ENCODE assay signal across 1 cellular context in the genomic region with DNA sequence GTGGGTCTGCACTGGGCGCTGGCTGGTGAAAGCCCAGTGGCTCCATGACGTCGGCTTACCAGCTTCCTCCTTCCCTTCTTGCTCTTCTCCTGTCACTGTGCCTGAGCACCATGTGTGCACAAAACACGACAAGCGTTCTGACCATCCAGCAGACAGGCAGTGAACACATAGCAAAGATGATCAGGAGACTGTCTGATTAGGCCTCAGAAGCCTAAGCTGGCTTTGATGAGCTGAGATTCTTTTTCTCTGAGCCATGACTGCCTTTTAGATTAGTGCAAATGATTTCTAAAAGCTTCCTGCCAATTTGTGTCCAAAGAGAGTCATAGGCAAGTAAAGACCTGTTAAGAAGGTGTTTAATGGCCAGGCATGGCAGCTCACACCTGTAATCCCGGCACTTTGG.
TF ChIP-seq lines count a peak whose summit lies in the region.

No MANE protein-coding gene starts in this region.

TF ChIP-seq in H1, 55 proteins besides CTCF, POLR2A, EP300 and RAD21:
- no peak for TF ChIP-seq JUN (IDR thresholded peaks at IDR 0.05; ENCODE audit: low read depth, low read length)
- TF ChIP-seq, protein P1, sequence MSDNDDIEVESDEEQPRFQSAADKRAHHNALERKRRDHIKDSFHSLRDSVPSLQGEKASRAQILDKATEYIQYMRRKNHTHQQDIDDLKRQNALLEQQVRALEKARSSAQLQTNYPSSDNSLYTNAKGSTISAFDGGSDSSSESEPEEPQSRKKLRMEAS (IDR thresholded peaks at IDR 0.05): no peak
- no peak for TF ChIP-seq KDM1A (IDR thresholded peaks at IDR 0.05; ENCODE audit: borderline replicate concordance, low read length)
- no peak for TF ChIP-seq CBX5 (IDR thresholded peaks at IDR 0.05; ENCODE audit: low read depth, low read length)
- TF ChIP-seq ZNF274 (IDR thresholded peaks at IDR 0.05; ENCODE audit: borderline replicate concordance, extremely low read depth, low read length): no peak
- TF ChIP-seq ATF3 (IDR thresholded peaks at IDR 0.05; ENCODE audit: insufficient read depth, low read depth, low read length): no peak
- TF ChIP-seq, protein P2, sequence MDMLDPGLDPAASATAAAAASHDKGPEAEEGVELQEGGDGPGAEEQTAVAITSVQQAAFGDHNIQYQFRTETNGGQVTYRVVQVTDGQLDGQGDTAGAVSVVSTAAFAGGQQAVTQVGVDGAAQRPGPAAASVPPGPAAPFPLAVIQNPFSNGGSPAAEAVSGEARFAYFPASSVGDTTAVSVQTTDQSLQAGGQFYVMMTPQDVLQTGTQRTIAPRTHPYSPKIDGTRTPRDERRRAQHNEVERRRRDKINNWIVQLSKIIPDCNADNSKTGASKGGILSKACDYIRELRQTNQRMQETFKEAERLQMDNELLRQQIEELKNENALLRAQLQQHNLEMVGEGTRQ (IDR thresholded peaks at IDR 0.05; ENCODE audit: low read length): no peak
- no peak for TF ChIP-seq CREB1 (IDR thresholded peaks at IDR 0.05)
- no peak for TF ChIP-seq RBBP5 (IDR thresholded peaks at IDR 0.05; ENCODE audit: borderline replicate concordance, low read depth, low read length)
- TF ChIP-seq NRF1 (IDR thresholded peaks at IDR 0.05; ENCODE audit: low read depth, low read length): no peak
- TF ChIP-seq YY1 (IDR thresholded peaks at IDR 0.05; ENCODE audit: low read depth, low read length): no peak
- no peak for TF ChIP-seq SP2 (IDR thresholded peaks at IDR 0.05; ENCODE audit: low read length)
- no peak for TF ChIP-seq TCF12 (IDR thresholded peaks at IDR 0.05; ENCODE audit: low read depth, low read length)
- no peak for TF ChIP-seq ASH2L (IDR thresholded peaks at IDR 0.05; ENCODE audit: low read length)
- no peak for TF ChIP-seq GABPA (IDR thresholded peaks at IDR 0.05; ENCODE audit: borderline replicate concordance, insufficient read depth, low read length)
- no peak for TF ChIP-seq RXRA (IDR thresholded peaks at IDR 0.05; ENCODE audit: insufficient read depth, low read depth, low read length)
- no peak for TF ChIP-seq GTF2F1 (IDR thresholded peaks at IDR 0.05; ENCODE audit: borderline replicate concordance, low read depth, low read length)
- no peak for TF ChIP-seq RNF2 (IDR thresholded peaks at IDR 0.05; ENCODE audit: borderline replicate concordance, low read depth, low read length, missing control alignments, poor library complexity, severe bottlenecking)
- no peak for TF ChIP-seq TBP (IDR thresholded peaks at IDR 0.05; ENCODE audit: low read depth, low read length)
- TF ChIP-seq JUND (IDR thresholded peaks at IDR 0.05; ENCODE audit: low read length): no peak
